Comparison of ENCODE assay signal across 11 cellular contexts in genomic region chr5:148855249-148856008, GRCh38. TPM values are rescaled to one million over a fixed set of nuclear protein-coding genes. Genes with fewer than 3 reads are reported as not detected.
DNase-seq lines count a peak whose midpoint lies in the region; ATAC-seq, FAIRE-seq and TF ChIP-seq lines count a peak whose summit lies in the region.
"Had no signal": no experiment of that assay in that cellular context is flagged by ENCODE, and none has a peak within 500 bp of the region (broad histone marks: within the 10 kb centered on the region; RNA-seq: fewer than 3 reads in every experiment).

No MANE protein-coding gene starts in this region.

- no peaks in the 10 kb centered on the region for H3K27me3 ChIP-seq in small intestine (ENCODE audit: control insufficient read depth in 2 of 2, insufficient read depth in 2 of 2, low read length in 2 of 2)
- peaks cover 3% of the 10 kb centered on the region for H3K27me3 ChIP-seq in adrenal gland
- H3K27me3 ChIP-seq in sigmoid colon: no peaks in the 10 kb centered on the region
- no peaks in the 10 kb centered on the region for H3K27me3 ChIP-seq in H7 (ENCODE audit: control insufficient read depth, insufficient read depth, low read length)
- H3K27me3 ChIP-seq: ascending aorta had no signal

- H3K4me1 Mint-ChIP-seq in activated CD4-positive, alpha-beta memory T cell treated with anti-CD3 and anti-CD28 coated beads, Interleukin-2, amount 10 ng/mL, durations not matched to agents 7 days and 5 days: peaks cover 58% of the 10 kb centered on the region
- peaks cover 30% of the 10 kb centered on the region for H3K4me1 Mint-ChIP-seq in activated CD4-positive, alpha-beta memory T cell treated with anti-CD3 and anti-CD28 coated beads for 36 hours (ENCODE audit: low read depth)
- peaks cover 98% of the 10 kb centered on the region for H3K4me1 Mint-ChIP-seq in central memory CD8-positive, alpha-beta T cell
- H3K4me1 Mint-ChIP-seq: nephron progenitor cell had no signal

- CTCF ChIA-PET in activated CD4-positive, alpha-beta memory T cell treated with anti-CD3 and anti-CD28 coated beads, Interleukin-2, amount 10 ng/mL, durations not matched to agents 7 days and 5 days (lab: Charles Lee): no interaction called here
- CTCF ChIA-PET in activated CD4-positive, alpha-beta memory T cell treated with anti-CD3 and anti-CD28 coated beads for 36 hours (lab: Charles Lee): interaction anchor here (1.0 kb wide), 1 partner anchor 23 kb away, joined by 3 read pairs; no protein-coding TSS in a partner anchor

- no peak for FAIRE-seq in small intestine (lab: Jason Lieb, UNC)

- peak overlapping the region; percentile 89 for H3K27ac Mint-ChIP-seq in activated CD4-positive, alpha-beta memory T cell treated with anti-CD3 and anti-CD28 coated beads, Interleukin-2, amount 10 ng/mL, durations not matched to agents 7 days and 5 days
- H3K27ac Mint-ChIP-seq in activated CD4-positive, alpha-beta memory T cell treated with anti-CD3 and anti-CD28 coated beads for 36 hours: no peak overlapping the region
- H3K27ac Mint-ChIP-seq in central memory CD8-positive, alpha-beta T cell (ENCODE audit: low read depth): peak overlapping the region; percentile 90
- H3K27ac Mint-ChIP-seq: nephron progenitor cell had no signal

- DNase-seq in activated CD4-positive, alpha-beta memory T cell treated with anti-CD3 and anti-CD28 coated beads, Interleukin-2, amount 10 ng/mL, durations not matched to agents 7 days and 5 days: peak; percentile 47
- DNase-seq in activated CD4-positive, alpha-beta memory T cell treated with anti-CD3 and anti-CD28 coated beads for 36 hours: no peak
- DNase-seq in central memory CD8-positive, alpha-beta T cell (ENCODE audit: low spot score in 2 of 2): peak in 1 of 2 donors; percentile 36
- DNase-seq in small intestine: peak; percentile 28
- DNase-seq in adrenal gland: no peak
- no peak for DNase-seq in sigmoid colon
- no peak for DNase-seq in H7
- DNase-seq: NCI-H2171, nephron progenitor cell had no signal

- H3K9me3 ChIP-seq in small intestine (ENCODE audit: control insufficient read depth, low read depth) (no peaks in the 10 kb centered on the region), adrenal gland (replicated peaks in 1 of 3) (no peaks in the 10 kb centered on the region), sigmoid colon (no peaks in the 10 kb centered on the region)
- H3K9me3 ChIP-seq: ascending aorta had no signal

- no peak for TF ChIP-seq CTCF in adrenal gland (IDR thresholded peaks at IDR 0.05)
- TF ChIP-seq CTCF in sigmoid colon (IDR thresholded peaks at IDR 0.05): no peak

- POLR2A ChIA-PET in activated CD4-positive, alpha-beta memory T cell treated with anti-CD3 and anti-CD28 coated beads, Interleukin-2, amount 10 ng/mL, durations not matched to agents 7 days and 5 days (lab: Charles Lee): no interaction called here
- POLR2A ChIA-PET in activated CD4-positive, alpha-beta memory T cell treated with anti-CD3 and anti-CD28 coated beads for 36 hours (lab: Charles Lee): no interaction called here

- H3K4me1 ChIP-seq in small intestine (ENCODE audit: control insufficient read depth in 2 of 2, insufficient read depth in 1 of 2, low read depth in 1 of 2, low read length in 1 of 2) (no peaks in the 10 kb centered on the region), adrenal gland (replicated peaks in 1 of 2) (no peaks in the 10 kb centered on the region), sigmoid colon (no peaks in the 10 kb centered on the region)
- H3K4me1 ChIP-seq: ascending aorta had no signal

- peaks cover 4% of the 10 kb centered on the region for H3K27me3 Mint-ChIP-seq in activated CD4-positive, alpha-beta memory T cell treated with anti-CD3 and anti-CD28 coated beads, Interleukin-2, amount 10 ng/mL, durations not matched to agents 7 days and 5 days
- H3K27me3 Mint-ChIP-seq in activated CD4-positive, alpha-beta memory T cell treated with anti-CD3 and anti-CD28 coated beads for 36 hours: no peaks in the 10 kb centered on the region
- no peaks in the 10 kb centered on the region for H3K27me3 Mint-ChIP-seq in central memory CD8-positive, alpha-beta T cell

- H3K4me3 Mint-ChIP-seq in activated CD4-positive, alpha-beta memory T cell treated with anti-CD3 and anti-CD28 coated beads, Interleukin-2, amount 10 ng/mL, durations not matched to agents 7 days and 5 days: no peak overlapping the region
- no peak overlapping the region for H3K4me3 Mint-ChIP-seq in activated CD4-positive, alpha-beta memory T cell treated with anti-CD3 and anti-CD28 coated beads for 36 hours
- H3K4me3 Mint-ChIP-seq in central memory CD8-positive, alpha-beta T cell: peak overlapping the region; percentile 73
- H3K4me3 Mint-ChIP-seq: nephron progenitor cell had no signal

- intact Hi-C loops in activated CD4-positive, alpha-beta memory T cell treated with anti-CD3 and anti-CD28 coated beads for 36 hours (cut with micrococcal nuclease): no loop called here
- intact Hi-C loops in adrenal gland (cut with DNase I): no loop called here
- intact Hi-C loops in sigmoid colon (cut with DNase I): no loop called here

- 75 to 85% (median 80%) methylated on average over 5 of the region's 5 CpGs for WGBS in small intestine, 3 donors
- 65 to 76% (median 73%) methylated on average over 5 of the region's 5 CpGs for WGBS in adrenal gland, 4 donors
- WGBS in sigmoid colon, 2 donors: 85% methylated on average over 5 of the region's 5 CpGs

- no peak overlapping the region for H3K4me3 ChIP-seq in small intestine (ENCODE audit: low read depth in 1 of 2, low read length in 2 of 2)
- no peak overlapping the region for H3K4me3 ChIP-seq in adrenal gland
- H3K4me3 ChIP-seq in sigmoid colon: no peak overlapping the region
- no peak overlapping the region for H3K4me3 ChIP-seq in H7 (ENCODE audit: insufficient read depth, low read depth, low read length)
- H3K4me3 ChIP-seq: ascending aorta had no signal

- TF ChIP-seq EP300 in sigmoid colon (IDR thresholded peaks at IDR 0.05): no peak

- H3K27ac ChIP-seq in small intestine (ENCODE audit: low read depth in 1 of 2, low read length in 1 of 2) (peak overlapping the region in 1 of 2 donors; percentile 63), adrenal gland (no peak overlapping the region), sigmoid colon (no peak overlapping the region)
- H3K27ac ChIP-seq: ascending aorta had no signal

- peaks cover 13% of the 10 kb centered on the region for H3K36me3 Mint-ChIP-seq in activated CD4-positive, alpha-beta memory T cell treated with anti-CD3 and anti-CD28 coated beads, Interleukin-2, amount 10 ng/mL, durations not matched to agents 7 days and 5 days (ENCODE audit: low read depth)
- no peaks in the 10 kb centered on the region for H3K36me3 Mint-ChIP-seq in activated CD4-positive, alpha-beta memory T cell treated with anti-CD3 and anti-CD28 coated beads for 36 hours
- H3K36me3 Mint-ChIP-seq in central memory CD8-positive, alpha-beta T cell (ENCODE audit: insufficient read depth): peaks cover 9% of the 10 kb centered on the region

- TF ChIP-seq POLR2A in adrenal gland (IDR thresholded peaks at IDR 0.05) (no peak), sigmoid colon (IDR thresholded peaks at IDR 0.05) (no peak)

- no peaks in the 10 kb centered on the region for H3K9me3 Mint-ChIP-seq in activated CD4-positive, alpha-beta memory T cell treated with anti-CD3 and anti-CD28 coated beads, Interleukin-2, amount 10 ng/mL, durations not matched to agents 7 days and 5 days
- no peaks in the 10 kb centered on the region for H3K9me3 Mint-ChIP-seq in activated CD4-positive, alpha-beta memory T cell treated with anti-CD3 and anti-CD28 coated beads for 36 hours
- H3K9me3 Mint-ChIP-seq in central memory CD8-positive, alpha-beta T cell: no peaks in the 10 kb centered on the region
- H3K9me3 Mint-ChIP-seq: nephron progenitor cell had no signal

- H3K36me3 ChIP-seq in small intestine (ENCODE audit: control insufficient read depth in 2 of 2, insufficient read depth in 2 of 2, low read length in 2 of 2): no peaks in the 10 kb centered on the region
- no peaks in the 10 kb centered on the region for H3K36me3 ChIP-seq in adrenal gland (replicated peaks in 1 of 2)
- H3K36me3 ChIP-seq in sigmoid colon: no peaks in the 10 kb centered on the region
- H3K36me3 ChIP-seq in H7 (replicated peaks; ENCODE audit: control insufficient read depth, insufficient read depth, low read length): no peaks in the 10 kb centered on the region
- H3K36me3 ChIP-seq: ascending aorta had no signal

- ATAC-seq in GM21381 (IDR thresholded peaks at IDR 0.05; ENCODE audit: unreplicated experiment): peak; percentile 55
- peak; percentile 91 for ATAC-seq in central memory CD8-positive, alpha-beta T cell (replicated peaks; ENCODE audit: extremely low read depth, poor library complexity, severe bottlenecking)

RNA-seq across cellular contexts. Expression of gene ADRB2, which starts 29.0 kb away (rescaled TPM):
- 1 to 10 TPM; 6.7 to 6.9 TPM for total RNA-seq in activated CD4-positive, alpha-beta memory T cell treated with anti-CD3 and anti-CD28 coated beads, Interleukin-2, amount 10 ng/mL, durations not matched to agents 7 days and 5 days
- total RNA-seq in activated CD4-positive, alpha-beta memory T cell treated with anti-CD3 and anti-CD28 coated beads for 36 hours: under 1 TPM; 0.36 to 0.52 TPM
- polyA plus RNA-seq in small intestine: 1 to 10 TPM in 1 of 3 donors, under 1 TPM in 1, not detected in 1; 0.54 to 1.5 TPM
- total RNA-seq in adrenal gland: 1 to 10 TPM in 5 of 8 donors, under 1 TPM in 3; 0.18 to 2.2 (median 1.4) TPM
- polyA plus RNA-seq in adrenal gland: under 1 TPM; 0.24 to 0.54 (median 0.29) TPM
- 1 to 10 TPM; 2.0 to 4.3 (median 3.0) TPM for total RNA-seq in sigmoid colon
- 1 to 10 TPM in 1 of 3 donors, under 1 TPM in 1, not detected in 1; 0.60 to 1.2 TPM for polyA plus RNA-seq in sigmoid colon
- 0.17 and 0.18 TPM in 2 replicates for total RNA-seq in H7 (2014; rRNA removed; shearing (Covaris generic))

Comparison
In these comparisons a context has a peak if more than half of its experiments do, and no peak if none do; other contexts are left out.
1. DNase-seq: peak in activated CD4-positive, alpha-beta memory T cell treated with anti-CD3 and anti-CD28 coated beads, Interleukin-2, amount 10 ng/mL, durations not matched to agents 7 days and 5 days (single experiment) and small intestine (single experiment); none in activated CD4-positive, alpha-beta memory T cell treated with anti-CD3 and anti-CD28 coated beads for 36 hours (single experiment), adrenal gland (0 of 7), sigmoid colon (single experiment) and H7 (single experiment).